24 cellular contexts compared by ENCODE assay signal in the genomic region with DNA sequence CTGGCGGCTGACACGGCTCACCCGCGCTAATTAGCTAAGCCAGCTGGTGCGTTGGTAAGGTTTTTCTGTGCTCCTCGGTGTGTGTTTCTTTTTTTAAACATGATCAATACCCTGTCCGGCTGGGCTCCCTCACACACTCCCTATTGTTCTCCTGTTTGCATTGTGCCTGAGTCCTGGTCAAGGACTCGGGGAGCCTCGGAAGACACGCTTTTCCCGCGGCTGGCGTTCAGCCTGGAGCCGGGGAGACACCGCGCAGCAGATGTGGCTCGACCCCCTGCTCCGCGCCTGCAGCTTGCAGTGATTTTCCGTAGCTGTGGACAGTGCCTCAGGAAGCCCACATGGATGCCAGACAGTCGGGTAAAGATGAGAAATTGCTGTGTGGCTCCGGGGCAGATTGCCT.
A peak's percentile ranks its signal among the peaks of the same experiment; 100 is the strongest.
DNase-seq lines count a peak whose midpoint lies in the region; ATAC-seq and TF ChIP-seq lines count a peak whose summit lies in the region.
"Had no signal": no experiment of that assay in that cellular context is flagged by ENCODE, and none has a peak within 500 bp of the region (broad histone marks: within the 10 kb centered on the region; RNA-seq: fewer than 3 reads in every experiment).

No MANE protein-coding gene starts in this region.

- H2BK15ac ChIP-seq in mesenchymal stem cell (ENCODE audit: low read depth, poor library complexity, severe bottlenecking) = no peak overlapping the region

- H2BK12ac ChIP-seq in mesenchymal stem cell (ENCODE audit: low read length in 2 of 2) = no peak overlapping the region

- H3K27me3 Mint-ChIP-seq in endodermal cell (ENCODE audit: insufficient read depth) = peaks cover 14% of the 10 kb centered on the region
- peaks cover 5% of the 10 kb centered on the region for H3K27me3 Mint-ChIP-seq in CD4-positive, alpha-beta T cell
- H3K27me3 Mint-ChIP-seq: activated CD4-positive, alpha-beta T cell treated with anti-CD3 and anti-CD28 coated beads, Interleukin-2, amount 10 ng/mL, durations not matched to agents 24 days and 14 days had no signal

- POLR2A ChIA-PET in CD4-positive, alpha-beta T cell (lab: Charles Lee) = no interaction called here

- no peaks in the 10 kb centered on the region for H3K27me3 ChIP-seq in endodermal cell (ENCODE audit: control insufficient read depth, insufficient read depth, low read length, poor library complexity, severe bottlenecking)
- H3K27me3 ChIP-seq in HAP-1 (ENCODE audit: low read depth) = no peaks in the 10 kb centered on the region
- no peaks in the 10 kb centered on the region for H3K27me3 ChIP-seq in CD4-positive, alpha-beta T cell (ENCODE audit: control insufficient read depth, insufficient read depth, low read length)
- H3K27me3 ChIP-seq in mesenchymal stem cell (ENCODE audit: control insufficient read depth in 1 of 2, insufficient read depth in 1 of 2, low read length in 2 of 2) = peaks cover 0 to 36% of the 10 kb centered on the region in 2 experiments
- H3K27me3 ChIP-seq: adrenal gland, cardiac muscle cell had no signal

- CTCF ChIA-PET in CD4-positive, alpha-beta T cell (lab: Charles Lee) = no interaction called here

- peak overlapping the region; percentile 75 for H3K27ac ChIP-seq in endodermal cell (ENCODE audit: low read depth, low read length)
- H3K27ac ChIP-seq in CD4-positive, alpha-beta T cell (ENCODE audit: low read depth, low read length) = no peak overlapping the region
- no peak overlapping the region for H3K27ac ChIP-seq in mesenchymal stem cell (ENCODE audit: low read length, poor library complexity, severe bottlenecking)
- H3K27ac ChIP-seq: adrenal gland, cardiac muscle cell had no signal

- H3K23ac ChIP-seq in mesenchymal stem cell (ENCODE audit: low read length in 2 of 2) = no peak overlapping the region

- no peak overlapping the region for H4K8ac ChIP-seq in mesenchymal stem cell (ENCODE audit: low read length)

- peaks cover 10% of the 10 kb centered on the region for H3K4me1 Mint-ChIP-seq in endodermal cell
- H3K4me1 Mint-ChIP-seq in CD4-positive, alpha-beta T cell (ENCODE audit: low read depth) = no peaks in the 10 kb centered on the region
- H3K4me1 Mint-ChIP-seq: activated CD4-positive, alpha-beta T cell treated with anti-CD3 and anti-CD28 coated beads, Interleukin-2, amount 10 ng/mL, durations not matched to agents 24 days and 14 days; CD4-positive, alpha-beta memory T cell; naive thymus-derived CD8-positive, alpha-beta T cell had no signal

- no peak overlapping the region for H3K4ac ChIP-seq in mesenchymal stem cell (ENCODE audit: low read depth in 1 of 2, low read length in 2 of 2)

- DNase-seq in DMS153 (lab: John Stamatoyannopoulos, UW) (peak; percentile 68), NCI-H1092 treated with DMSO at 0.1 percent for 48 hours (lab: John Stamatoyannopoulos, UW) (peak; percentile 97), NCI-H69 (lab: John Stamatoyannopoulos, UW) (peak; percentile 95), endodermal cell (no peak), HAP-1 (ENCODE audit: low spot score in 2 of 2) (no peak), cortex of kidney (lab: John Stamatoyannopoulos, UW) (no peak), mesenchymal stem cell (no peak)
- no peak for DNase-seq in CD4-positive, alpha-beta T cell
- DNase-seq: activated CD4-positive, alpha-beta T cell treated with anti-CD3 and anti-CD28 coated beads, Interleukin-2, amount 10 ng/mL, durations not matched to agents 24 days and 14 days; activated effector memory CD4-positive, alpha-beta T cell treated with Interleukin-2 at 50 U/mL for 16 hours; adrenal gland; CD4-positive, alpha-beta memory T cell; erythroblast; foreskin melanocyte; GOT3; kidney; mammary epithelial cell; naive thymus-derived CD8-positive, alpha-beta T cell; NCI-H1105; small intestine; stimulated activated CD4-positive, alpha-beta T cell treated with anti-CD3 and anti-CD28 coated beads, Interleukin-2, amount 100 ng/mL, for 48 hours; trophoblast cell had no signal

- H2BK5ac ChIP-seq in mesenchymal stem cell (ENCODE audit: low read depth, low read length, poor library complexity, severe bottlenecking) = no peak overlapping the region

- in situ Hi-C loops in HAP-1 (cut with MboI; ENCODE audit: low sequenced_read_pairs) = no loop called here

- no peaks in the 10 kb centered on the region for H3K36me3 Mint-ChIP-seq in endodermal cell (ENCODE audit: low read depth)
- no peaks in the 10 kb centered on the region for H3K36me3 Mint-ChIP-seq in CD4-positive, alpha-beta T cell (ENCODE audit: low read depth)
- H3K36me3 Mint-ChIP-seq: CD4-positive, alpha-beta memory T cell had no signal

- H2AK5ac ChIP-seq in mesenchymal stem cell (ENCODE audit: low read length, severe bottlenecking) = no peak overlapping the region

- H3K4me3 ChIP-seq in endodermal cell (ENCODE audit: low read length) (no peak overlapping the region), HAP-1 (no peak overlapping the region), mesenchymal stem cell (ENCODE audit: insufficient read depth in 1 of 2, low read depth in 1 of 2, low read length in 2 of 2) (no peak overlapping the region)
- H3K4me3 ChIP-seq: adrenal gland, cardiac muscle cell had no signal

- no peak overlapping the region for H3K27ac Mint-ChIP-seq in endodermal cell
- H3K27ac Mint-ChIP-seq in CD4-positive, alpha-beta T cell = no peak overlapping the region
- H3K27ac Mint-ChIP-seq: activated CD4-positive, alpha-beta T cell treated with anti-CD3 and anti-CD28 coated beads, Interleukin-2, amount 10 ng/mL, durations not matched to agents 24 days and 14 days; CD4-positive, alpha-beta memory T cell; naive thymus-derived CD8-positive, alpha-beta T cell; stimulated activated naive CD8-positive, alpha-beta T cell treated with anti-CD3 and anti-CD28 coated beads, Interleukin-15, Interleukin-2, amounts not matched to agents 100 ng/mL and 50 ng/mL, for 24 hours had no signal

- H3K9me3 Mint-ChIP-seq in endodermal cell = no peaks in the 10 kb centered on the region
- no peaks in the 10 kb centered on the region for H3K9me3 Mint-ChIP-seq in CD4-positive, alpha-beta T cell
- H3K9me3 Mint-ChIP-seq: activated CD4-positive, alpha-beta T cell treated with anti-CD3 and anti-CD28 coated beads, Interleukin-2, amount 10 ng/mL, durations not matched to agents 24 days and 14 days; stimulated activated naive CD8-positive, alpha-beta T cell treated with anti-CD3 and anti-CD28 coated beads, Interleukin-15, Interleukin-2, amounts not matched to agents 100 ng/mL and 50 ng/mL, for 24 hours had no signal

- H3K79me1 ChIP-seq in mesenchymal stem cell (replicated peaks; ENCODE audit: low read length, poor library complexity, severe bottlenecking) = no peaks in the 10 kb centered on the region

- H3K4me3 Mint-ChIP-seq in endodermal cell = no peak overlapping the region
- no peak overlapping the region for H3K4me3 Mint-ChIP-seq in CD4-positive, alpha-beta T cell
- H3K4me3 Mint-ChIP-seq: activated CD4-positive, alpha-beta T cell treated with anti-CD3 and anti-CD28 coated beads, Interleukin-2, amount 10 ng/mL, durations not matched to agents 24 days and 14 days; CD4-positive, alpha-beta memory T cell; naive thymus-derived CD8-positive, alpha-beta T cell; stimulated activated naive CD8-positive, alpha-beta T cell treated with anti-CD3 and anti-CD28 coated beads, Interleukin-15, Interleukin-2, amounts not matched to agents 100 ng/mL and 50 ng/mL, for 24 hours had no signal

- no peak overlapping the region for H4K91ac ChIP-seq in mesenchymal stem cell (ENCODE audit: low read length)

- intact Hi-C loops in CD4-positive, alpha-beta T cell (cut with DNase I, micrococcal nuclease) = no loop called here

- no peak for ATAC-seq in CD4-positive, alpha-beta T cell (ENCODE audit: poor library complexity)
- ATAC-seq: naive thymus-derived CD8-positive, alpha-beta T cell had no signal

- H3K18ac ChIP-seq in mesenchymal stem cell (ENCODE audit: low read depth in 1 of 2, low read length in 2 of 2) = no peak overlapping the region

- TF ChIP-seq CTCF in endodermal cell (conservative IDR thresholded peaks at IDR 0.05) = no peak
- TF ChIP-seq CTCF in CD4-positive, alpha-beta T cell (IDR thresholded peaks at IDR 0.05) = no peak

- WGBS in endodermal cell (ENCODE audit: insufficient coverage in 1 of 2, insufficient read length in 1 of 2), 2 experiments = 93 to 96% methylated on average over 15 to 22 of the region's 22 CpGs
- 89% methylated on average over 22 of the region's 22 CpGs for WGBS in mesenchymal stem cell

- H3K9me3 ChIP-seq in endodermal cell (ENCODE audit: control insufficient read depth, low read length) (no peaks in the 10 kb centered on the region), HAP-1 (no peaks in the 10 kb centered on the region), mesenchymal stem cell (ENCODE audit: control insufficient read depth, low read length) (no peaks in the 10 kb centered on the region)
- no peaks in the 10 kb centered on the region for H3K9me3 ChIP-seq in CD4-positive, alpha-beta T cell (ENCODE audit: control insufficient read depth, low read length)
- H3K9me3 ChIP-seq: adrenal gland had no signal

- no peaks in the 10 kb centered on the region for H3K4me1 ChIP-seq in endodermal cell (ENCODE audit: control insufficient read depth, insufficient read depth, low read length)
- H3K4me1 ChIP-seq in HAP-1 = peaks cover 15% of the 10 kb centered on the region; the same call in 1 of the 2 replicates
- H3K4me1 ChIP-seq in mesenchymal stem cell (ENCODE audit: control insufficient read depth, insufficient read depth, low read depth, low read length) = peaks cover 8% of the 10 kb centered on the region
- H3K4me1 ChIP-seq: adrenal gland had no signal

- H3K9ac ChIP-seq in endodermal cell (ENCODE audit: extremely low read depth, low read length, poor library complexity, severe bottlenecking) (no peak overlapping the region), mesenchymal stem cell (ENCODE audit: low read length) (no peak overlapping the region)

- no peak overlapping the region for H3K4me2 ChIP-seq in mesenchymal stem cell (ENCODE audit: low read length, poor library complexity, severe bottlenecking)

- no peak overlapping the region for H2BK120ac ChIP-seq in mesenchymal stem cell (ENCODE audit: low read depth, low read length)

- H3K14ac ChIP-seq in mesenchymal stem cell (ENCODE audit: low read length in 2 of 2) = no peak overlapping the region

- no peaks in the 10 kb centered on the region for H3K36me3 ChIP-seq in endodermal cell (ENCODE audit: control insufficient read depth, insufficient read depth, low read length)
- no peaks in the 10 kb centered on the region for H3K36me3 ChIP-seq in HAP-1 (replicated peaks)
- H3K36me3 ChIP-seq in mesenchymal stem cell (ENCODE audit: control insufficient read depth in 1 of 2, insufficient read depth in 2 of 2, low read depth in 1 of 2, low read length in 2 of 2) = no peaks in the 10 kb centered on the region
- H3K36me3 ChIP-seq: adrenal gland, cardiac muscle cell had no signal

- no peak overlapping the region for H2AFZ ChIP-seq in mesenchymal stem cell (ENCODE audit: low read depth, low read length)

Comparison
In these comparisons a context has a peak if more than half of its experiments do, and no peak if none do; other contexts are left out.
1. DNase-seq: peak in DMS153 (single experiment), NCI-H1092 treated with DMSO at 0.1 percent for 48 hours (single experiment) and NCI-H69 (single experiment); none in endodermal cell (single experiment), HAP-1 (0 of 2), cortex of kidney (single experiment), CD4-positive, alpha-beta T cell (0 of 10) and mesenchymal stem cell (single experiment).